In genomic region chr1:235068155-235069121, GRCh38 we compare ENCODE assay signal across 10 cellular contexts.
DNase-seq lines count a peak whose midpoint lies in the region; ATAC-seq and TF ChIP-seq lines count a peak whose summit lies in the region.
"Had no signal": no experiment of that assay in that cellular context is flagged by ENCODE, and none has a peak within 500 bp of the region (broad histone marks: within the 10 kb centered on the region; RNA-seq: fewer than 3 reads in every experiment).

No MANE protein-coding gene starts in this region.

- H3K9me2 ChIP-seq in SK-N-SH, result no peaks in the 10 kb centered on the region

- no peak for TF ChIP-seq EP300 in SK-N-SH (IDR thresholded peaks at IDR 0.05; ENCODE audit: borderline replicate concordance in 1 of 2, low read depth in 1 of 2, low read length in 1 of 2)

- H3K4me3 ChIP-seq in SK-N-SH (ENCODE audit: low read depth in 2 of 2, low read length in 1 of 2) (0 out of 4 replicates have a peak overlapping the region, but pooled peaks of 1 of the 2 experiments have one; percentile 14), skeletal muscle cell (ENCODE audit: low read depth, low read length) (no peak overlapping the region)

- peak overlapping the region; percentile 42 for H3K9ac ChIP-seq in SK-N-SH
- H3K9ac ChIP-seq: KMS-11 had no signal

- no peaks in the 10 kb centered on the region for H3K27me3 ChIP-seq in SK-N-SH (ENCODE audit: insufficient read depth)

- peaks cover 23% of the 10 kb centered on the region for H3F3A ChIP-seq in SK-N-SH (replicated peaks; ENCODE audit: insufficient read depth)

- H4K20me1 ChIP-seq in SK-N-SH (ENCODE audit: insufficient read depth), result no peaks in the 10 kb centered on the region

- no peak for ATAC-seq in GM21447 (IDR thresholded peaks at IDR 0.05; ENCODE audit: unreplicated experiment)
- ATAC-seq in GM19397 (IDR thresholded peaks at IDR 0.05; ENCODE audit: unreplicated experiment), result no peak

- H3K9me3 ChIP-seq in SK-N-SH, result no peaks in the 10 kb centered on the region

- H3K36me3 ChIP-seq in SK-N-SH (replicated peaks in 1 of 2; ENCODE audit: control insufficient read depth in 1 of 2, insufficient read depth in 2 of 2, low read length in 1 of 2), result no peaks in the 10 kb centered on the region

- H3K4me2 ChIP-seq in SK-N-SH, result peak overlapping the region; percentile 30
- H3K4me2 ChIP-seq: KMS-11 had no signal

- CTCF ChIA-PET in SK-N-SH (lab: Yijun Ruan, JAX), result interaction anchor here (0.9 to 2.7 kb wide), 2 partner anchors 15 to 457 kb away, joined by 3 to 14 read pairs; no protein-coding TSS in a partner anchor

- H3K27ac ChIP-seq in SK-N-SH (ENCODE audit: low read depth in 2 of 2, low read length in 1 of 2), result peak overlapping the region; percentile 13 to 63; a peak in 3 of 4 replicates
- H3K27ac ChIP-seq: KMS-11 had no signal

- no peak for TF ChIP-seq RAD21 in SK-N-SH (IDR thresholded peaks at IDR 0.05; ENCODE audit: low read length)

- TF ChIP-seq CTCF in SK-N-SH (IDR thresholded peaks at IDR 0.05), result no peak

- peaks cover 16 to 25% of the 10 kb centered on the region in 2 experiments; a peak in 3 of 4 replicates for H3K4me1 ChIP-seq in SK-N-SH (ENCODE audit: control insufficient read depth in 1 of 2, insufficient read depth in 2 of 2, low read depth in 1 of 2, low read length in 1 of 2)

- DNase-seq in EH (ENCODE audit: low read depth) (peak; percentile 50), SK-N-SH (no peak), glomerular visceral epithelial cell (ENCODE audit: extremely low spot score) (peak; percentile 82), skeletal muscle cell (ENCODE audit: low read depth) (peak; percentile 41), NCI-H526 (lab: John Stamatoyannopoulos, UW) (no peak), NCI-H1105 (lab: John Stamatoyannopoulos, UW) (no peak)
- DNase-seq: activated T-cell treated with anti-CD3 and anti-CD28 coated beads for 4 hours had no signal

- H3K79me2 ChIP-seq in SK-N-SH (ENCODE audit: insufficient read depth), result no peaks in the 10 kb centered on the region

- no peak overlapping the region for H2AFZ ChIP-seq in SK-N-SH (ENCODE audit: low read depth)

- POLR2A ChIA-PET in SK-N-SH (lab: Yijun Ruan, JAX), result no interaction called here

- WGBS in SK-N-SH (ENCODE audit: low lambda C conversion rate), result 71% methylated on average over 18 of the region's 19 CpGs

TF ChIP-seq in SK-N-SH, 30 proteins besides CTCF, POLR2A, EP300 and RAD21:
- TF ChIP-seq SMC3 (IDR thresholded peaks at IDR 0.05; ENCODE audit: low read depth, low read length) (no peak), RXRA (IDR thresholded peaks at IDR 0.05; ENCODE audit: borderline replicate concordance, low read depth) (0 out of 2 replicates have a peak, but pooled peaks have one; percentile 20), EZH2phosphoT487 (IDR thresholded peaks at IDR 0.05; ENCODE audit: borderline replicate concordance, low read depth) (no peak), MAX (IDR thresholded peaks at IDR 0.05; ENCODE audit: low read depth) (no peak), RCOR1 (IDR thresholded peaks at IDR 0.05; ENCODE audit: low read length) (no peak)

Comparison
In these comparisons a context has a peak if more than half of its experiments do, and no peak if none do; other contexts are left out.
1. DNase-seq: peak in EH (single experiment), glomerular visceral epithelial cell (single experiment) and skeletal muscle cell (single experiment); none in SK-N-SH (single experiment), NCI-H526 (0 of 2) and NCI-H1105 (single experiment).